In genomic region chr14:68727315-68728078, GRCh38 we compare ENCODE assay signal across 1 cellular context.
TF ChIP-seq lines count a peak whose summit lies in the region.

No MANE protein-coding gene starts in this region.

TF ChIP-seq in K562, 482 proteins besides CTCF, POLR2A, EP300 and RAD21 (continued from another document and continues in another):
- TF ChIP-seq ARNT (IDR thresholded peaks at IDR 0.05) (no peak), NEUROD1 (IDR thresholded peaks at IDR 0.05; ENCODE audit: borderline replicate concordance, low read depth, low read length, partially characterized antibody) (no peak), ZNF785 (CRISPR knock-in tag; IDR thresholded peaks at IDR 0.05) (no peak), ZNF318 (IDR thresholded peaks at IDR 0.05; ENCODE audit: borderline replicate concordance in 1 of 2, low read depth in 1 of 2) (no peak), HINFP (tag; conservative IDR thresholded peaks at IDR 0.05; ENCODE audit: low read depth) (no peak), MTA1 (IDR thresholded peaks at IDR 0.05; ENCODE audit: borderline replicate concordance) (no peak), AFF4 (CRISPR knock-in tag; IDR thresholded peaks at IDR 0.05) (no peak), NR2F6 (CRISPR knock-in tag; IDR thresholded peaks at IDR 0.05) (no peak), YY1 (IDR thresholded peaks at IDR 0.05; ENCODE audit: borderline replicate concordance in 1 of 3, control insufficient read depth in 1 of 3, extremely low read depth in 1 of 3, insufficient read depth in 3 of 3, insufficient read length in 1 of 3, insufficient replicate concordance in 2 of 3, low read depth in 1 of 3, low read length in 2 of 3) (no peak), DMBX1 (CRISPR knock-in tag; IDR thresholded peaks at IDR 0.05; ENCODE audit: borderline replicate concordance) (peak; percentile 27; the same call in 1 of the 2 replicates), STAG1 (CRISPR knock-in tag; IDR thresholded peaks at IDR 0.05; ENCODE audit: borderline replicate concordance) (no peak), ARHGAP35 (IDR thresholded peaks at IDR 0.05; ENCODE audit: partially characterized antibody) (no peak), CTBP1 (IDR thresholded peaks at IDR 0.05; ENCODE audit: borderline replicate concordance) (peak; percentile 27; the same call in 1 of the 2 replicates), PHF20 (IDR thresholded peaks at IDR 0.05; ENCODE audit: partially characterized antibody) (no peak), CHCHD3 (CRISPR knock-in tag; IDR thresholded peaks at IDR 0.05) (no peak), NFYB (IDR thresholded peaks at IDR 0.05; ENCODE audit: extremely low read depth, insufficient read length) (no peak), MCM3 (IDR thresholded peaks at IDR 0.05) (no peak), HNRNPK (IDR thresholded peaks at IDR 0.05; ENCODE audit: low read depth, low read length, poor library complexity, severe bottlenecking) (no peak), SNAPC5 (CRISPR knock-in tag; IDR thresholded peaks at IDR 0.05) (no peak), GABPB2 (CRISPR knock-in tag; conservative IDR thresholded peaks at IDR 0.05) (no peak), ZNF143 (CRISPR knock-in tag; IDR thresholded peaks at IDR 0.05) (no peak), SREBF1 (IDR thresholded peaks at IDR 0.05; ENCODE audit: borderline replicate concordance, low read depth, low read length) (no peak), FOXK2 (conservative IDR thresholded peaks at IDR 0.05 in 1 of 2, IDR thresholded peaks at IDR 0.05 in 1 of 2; ENCODE audit: low read depth in 2 of 2) (no peak), TFAM (CRISPR knock-in tag; conservative IDR thresholded peaks at IDR 0.05) (no peak), MCM2 (IDR thresholded peaks at IDR 0.05; ENCODE audit: low read depth) (no peak), CUX1 (CRISPR knock-in tag; IDR thresholded peaks at IDR 0.05) (no peak), NR2C2 (CRISPR knock-in tag; IDR thresholded peaks at IDR 0.05) (no peak), NR2C2 (tag; IDR thresholded peaks at IDR 0.05) (peak; percentile 59; the same call in 1 of the 2 replicates), PHB (CRISPR knock-in tag; IDR thresholded peaks at IDR 0.05) (no peak), DNMT1 (IDR thresholded peaks at IDR 0.05) (no peak), TFE3 (CRISPR knock-in tag; IDR thresholded peaks at IDR 0.05) (no peak), RNF2 (IDR thresholded peaks at IDR 0.05) (no peak), ZNF253 (CRISPR knock-in tag; conservative IDR thresholded peaks at IDR 0.05) (no peak), TAL1 (IDR thresholded peaks at IDR 0.05) (peak; percentile 4; the same call in 1 of the 2 replicates), ZBTB11 (CRISPR knock-in tag; IDR thresholded peaks at IDR 0.05) (no peak), SUPT5H (IDR thresholded peaks at IDR 0.05) (no peak), ZNF175 (CRISPR knock-in tag; IDR thresholded peaks at IDR 0.05; ENCODE audit: low read depth) (no peak)
